In genomic region chr15:59968314-59968713, GRCh38 we compare ENCODE assay signal across 2 cellular contexts.
TF ChIP-seq lines count a peak whose summit lies in the region.

No MANE protein-coding gene starts in this region.

TF ChIP-seq in liver, 16 proteins besides CTCF, POLR2A, EP300 and RAD21 (continued from another document):
- TF ChIP-seq ZBTB33 (IDR thresholded peaks at IDR 0.05) = no peak
- TF ChIP-seq GABPA (IDR thresholded peaks at IDR 0.05 in 1 of 2, conservative IDR thresholded peaks at IDR 0.05 in 1 of 2) = no peak

TF ChIP-seq in HepG2, 621 proteins besides CTCF, POLR2A, EP300 and RAD21 (continued from another document):
- TF ChIP-seq ZUFSP (CRISPR knock-in tag; IDR thresholded peaks at IDR 0.05; ENCODE audit: borderline replicate concordance) (no peak), ZNF251 (CRISPR knock-in tag; IDR thresholded peaks at IDR 0.05) (no peak), GABPB1 (CRISPR knock-in tag; IDR thresholded peaks at IDR 0.05) (no peak), ZFP41 (CRISPR knock-in tag; IDR thresholded peaks at IDR 0.05; ENCODE audit: borderline replicate concordance) (no peak), ZNF891 (CRISPR knock-in tag; IDR thresholded peaks at IDR 0.05) (no peak), ZKSCAN8 (CRISPR knock-in tag; IDR thresholded peaks at IDR 0.05; ENCODE audit: borderline replicate concordance) (no peak), MXD3 (CRISPR knock-in tag; IDR thresholded peaks at IDR 0.05) (no peak), KDM4B (CRISPR knock-in tag; IDR thresholded peaks at IDR 0.05) (no peak), ATF7-NPFF (CRISPR knock-in tag; IDR thresholded peaks at IDR 0.05; ENCODE audit: low read depth) (no peak), PAX8 (CRISPR knock-in tag; IDR thresholded peaks at IDR 0.05; ENCODE audit: borderline replicate concordance) (no peak), IRF2 (CRISPR knock-in tag; IDR thresholded peaks at IDR 0.05) (no peak), ZNF441 (CRISPR knock-in tag; IDR thresholded peaks at IDR 0.05; ENCODE audit: borderline replicate concordance) (no peak), ATF5 (CRISPR knock-in tag; IDR thresholded peaks at IDR 0.05; ENCODE audit: low read depth) (no peak), ZNF781 (CRISPR knock-in tag; IDR thresholded peaks at IDR 0.05; ENCODE audit: borderline replicate concordance, not compliant biosample characterization) (no peak), PAWR (CRISPR knock-in tag; IDR thresholded peaks at IDR 0.05; ENCODE audit: borderline replicate concordance) (no peak)
